Comparison of ENCODE assay signal across 24 cellular contexts in genomic region chr13:76296751-76297150, GRCh38.
"Had no signal": no experiment of that assay in that cellular context is flagged by ENCODE, and none has a peak within 500 bp of the region (broad histone marks: within the 10 kb centered on the region; RNA-seq: fewer than 3 reads in every experiment).

No MANE protein-coding gene starts in this region.

- H3K9me3 ChIP-seq: neutrophil, pancreas, prostate gland, right lobe of liver, sigmoid colon, stomach, thoracic aorta, thyroid gland, tibial nerve, upper lobe of right lung, uterus had no signal

- H3K36me3 ChIP-seq: neutrophil, pancreas, prostate gland, right lobe of liver, sigmoid colon, stomach, thoracic aorta, thyroid gland, tibial nerve, upper lobe of right lung, uterus had no signal

- H3K27ac ChIP-seq: neutrophil, pancreas, prostate gland, right lobe of liver, sigmoid colon, stomach, thoracic aorta, thyroid gland, tibial nerve, upper lobe of right lung, uterus had no signal

- H3K4me3 ChIP-seq: pancreas, prostate gland, right lobe of liver, sigmoid colon, stomach, thoracic aorta, thyroid gland, tibial nerve, upper lobe of right lung, uterus had no signal

- ATAC-seq: naive thymus-derived CD8-positive, alpha-beta T cell; natural killer cell treated with Interleukin-12 subunit alpha and Interleukin-12 subunit beta and Interleukin-15 and Interleukin-18, amount 100 ng/mL, for 72 hours; pancreas; right cardiac atrium; right lobe of liver; stimulated activated effector memory CD8-positive, alpha-beta T cell treated with anti-CD3 and anti-CD28 coated beads, Interleukin-12 subunit alpha, Interleukin-12 subunit beta, amount 100 ng/mL, for 72 hours; stimulated activated naive B cell treated with anti-CD40 and anti-IgM and Interleukin-4, amounts not matched to agents 10 μg/mL and 1 μg/mL and 100 μg/mL, for 72 hours; upper lobe of right lung had no signal

- H3K27me3 ChIP-seq: neutrophil, pancreas, right lobe of liver, sigmoid colon, stomach, thyroid gland, tibial nerve, upper lobe of right lung, uterus had no signal

- DNase-seq: naive thymus-derived CD8-positive, alpha-beta T cell; nephron progenitor cell; pancreas; retina; right cardiac atrium; right lobe of liver; sigmoid colon; small intestine; stimulated activated CD4-positive, alpha-beta T cell treated with anti-CD3 and anti-CD28 coated beads, Interleukin-15, amount 100 ng/mL, for 24 hours; stimulated activated CD4-positive, alpha-beta T cell treated with anti-CD3 and anti-CD28 coated beads, Interleukin-2, amount 100 ng/mL, for 24 hours; stimulated activated CD4-positive, alpha-beta T cell treated with anti-CD3 and anti-CD28 coated beads, Interleukin-2, amount 100 ng/mL, for 48 hours; stimulated activated CD4-positive, alpha-beta T cell treated with anti-CD3 and anti-CD28 coated beads, Interleukin-4, amount 100 ng/mL, for 24 hours; stimulated activated naive B cell treated with anti-CD40 and anti-IgM and Interleukin-4, amounts not matched to agents 10 μg/mL and 1 μg/mL and 100 μg/mL, for 72 hours; stimulated activated naive CD4-positive, alpha-beta T cell treated with Interleukin-2 at 50 U/mL for 16 hours; stomach; thyroid gland; upper lobe of right lung; uterus had no signal

- H3K4me1 ChIP-seq: pancreas, prostate gland, right lobe of liver, sigmoid colon, stomach, thyroid gland, upper lobe of right lung, uterus had no signal
